14 cellular contexts compared by ENCODE assay signal in genomic region chr7:50312176-50312575, GRCh38. TPM values are rescaled to one million over a fixed set of nuclear protein-coding genes. Genes with fewer than 3 reads are reported as not detected.
A peak's percentile ranks its signal among the peaks of the same experiment; 100 is the strongest.
DNase-seq lines count a peak whose midpoint lies in the region; ATAC-seq and TF ChIP-seq lines count a peak whose summit lies in the region.
"Had no signal": no experiment of that assay in that cellular context is flagged by ENCODE, and none has a peak within 500 bp of the region (broad histone marks: within the 10 kb centered on the region; RNA-seq: fewer than 3 reads in every experiment).

No MANE protein-coding gene starts in this region.

- ATAC-seq in activated CD8-positive, alpha-beta memory T cell treated with anti-CD3 and anti-CD28 coated beads, Interleukin-2, amount 10 ng/mL, durations not matched to agents 7 days and 5 days, result peak; percentile 24
- no peak for ATAC-seq in GM21515 (IDR thresholded peaks at IDR 0.05; ENCODE audit: unreplicated experiment)
- ATAC-seq: esophagus mucosa, psoas muscle had no signal

- H3K4me3 Mint-ChIP-seq in activated CD8-positive, alpha-beta memory T cell treated with anti-CD3 and anti-CD28 coated beads, Interleukin-2, amount 10 ng/mL, durations not matched to agents 7 days and 5 days, result peak overlapping the region; percentile 91

- TF ChIP-seq CTCF in PC-9 (conservative IDR thresholded peaks at IDR 0.05), result no peak

- H3K36me3 ChIP-seq in effector memory CD4-positive, alpha-beta T cell (ENCODE audit: control insufficient read depth, insufficient read depth, low read length), result no peaks in the 10 kb centered on the region
- H3K36me3 ChIP-seq in thymus (ENCODE audit: control insufficient read depth, insufficient read depth), result peaks cover 12% of the 10 kb centered on the region
- no peaks in the 10 kb centered on the region for H3K36me3 ChIP-seq in SJCRH30
- no peaks in the 10 kb centered on the region for H3K36me3 ChIP-seq in PC-9 (ENCODE audit: low read depth)
- H3K36me3 ChIP-seq: thyroid gland had no signal

- WGBS in thymus, result 11% methylated on average over 7 of the region's 7 CpGs

- no peaks in the 10 kb centered on the region for H3K9me2 ChIP-seq in PC-9 (ENCODE audit: insufficient read depth)

- H3K27ac ChIP-seq in effector memory CD4-positive, alpha-beta T cell (ENCODE audit: insufficient read depth, low read length, poor library complexity, severe bottlenecking), result peak overlapping the region; percentile 86
- peak overlapping the region; percentile 98 for H3K27ac ChIP-seq in thymus (ENCODE audit: low read depth)
- no peak overlapping the region for H3K27ac ChIP-seq in SJCRH30
- H3K27ac ChIP-seq in PC-9, result no peak overlapping the region
- H3K27ac ChIP-seq: psoas muscle, thyroid gland had no signal

- H2AFZ ChIP-seq in PC-9, result no peak overlapping the region

- no peak for DNase-seq in activated CD8-positive, alpha-beta memory T cell treated with anti-CD3 and anti-CD28 coated beads, Interleukin-2, amount 10 ng/mL, durations not matched to agents 7 days and 5 days
- DNase-seq in activated CD8-positive, alpha-beta memory T cell treated with anti-CD3 and anti-CD28 coated beads, Interleukin-2, amount 50 U/mL, for 4 hours, result no peak
- peak; percentile 31 for DNase-seq in RPMI8226
- no peak for DNase-seq in effector memory CD4-positive, alpha-beta T cell
- DNase-seq in SJCRH30, result no peak
- DNase-seq in PC-9, result no peak
- DNase-seq: mesenchymal stem cell, NCI-H1105, NCI-H82, psoas muscle, thyroid gland had no signal

- H3K4me1 Mint-ChIP-seq in activated CD8-positive, alpha-beta memory T cell treated with anti-CD3 and anti-CD28 coated beads, Interleukin-2, amount 10 ng/mL, durations not matched to agents 7 days and 5 days, result peaks cover 56% of the 10 kb centered on the region

- H4K20me1 ChIP-seq in PC-9 (ENCODE audit: insufficient read depth), result no peaks in the 10 kb centered on the region

- no peak overlapping the region for H3K4me2 ChIP-seq in PC-9

- no peaks in the 10 kb centered on the region for H3K9me3 Mint-ChIP-seq in activated CD8-positive, alpha-beta memory T cell treated with anti-CD3 and anti-CD28 coated beads, Interleukin-2, amount 10 ng/mL, durations not matched to agents 7 days and 5 days (ENCODE audit: low read depth)

- H3K27me3 Mint-ChIP-seq in activated CD8-positive, alpha-beta memory T cell treated with anti-CD3 and anti-CD28 coated beads, Interleukin-2, amount 10 ng/mL, durations not matched to agents 7 days and 5 days, result no peaks in the 10 kb centered on the region

- CTCF ChIA-PET in activated CD8-positive, alpha-beta memory T cell treated with anti-CD3 and anti-CD28 coated beads, Interleukin-2, amount 10 ng/mL, durations not matched to agents 7 days and 5 days (lab: Charles Lee), result interaction anchor here (1.5 to 17.9 kb wide), 8 partner anchors 9 to 108 kb away, joined by 4 to 197 read pairs (median 28); no protein-coding TSS in a partner anchor
- CTCF ChIA-PET in PC-9 (lab: Charles Lee), result no interaction called here

- POLR2A ChIA-PET in PC-9 (lab: Charles Lee; ENCODE audit: unreplicated experiment), result no interaction called here

- intact Hi-C loops in PC-9 (cut with micrococcal nuclease; ENCODE audit: unreplicated experiment), result no loop called here

- H3K79me2 ChIP-seq in PC-9 (ENCODE audit: low read depth), result no peaks in the 10 kb centered on the region

- peak overlapping the region; percentile 79 for H3K4me3 ChIP-seq in effector memory CD4-positive, alpha-beta T cell (ENCODE audit: insufficient read depth, low read depth, low read length, poor library complexity, severe bottlenecking)
- H3K4me3 ChIP-seq in thymus (ENCODE audit: low read length) (peak overlapping the region; percentile 91), SJCRH30 (no peak overlapping the region), PC-9 (no peak overlapping the region)
- H3K4me3 ChIP-seq: psoas muscle, thyroid gland had no signal

- H3K9me3 ChIP-seq in effector memory CD4-positive, alpha-beta T cell (ENCODE audit: control insufficient read depth, low read length), result no peaks in the 10 kb centered on the region
- H3K9me3 ChIP-seq in thymus (ENCODE audit: control insufficient read depth) (no peaks in the 10 kb centered on the region), SJCRH30 (replicated peaks) (no peaks in the 10 kb centered on the region), PC-9 (ENCODE audit: insufficient read depth, low read depth) (no peaks in the 10 kb centered on the region)
- H3K9me3 ChIP-seq: psoas muscle, thyroid gland had no signal

- BruUV-seq in PC-9 (replicated peaks; lab: Mats Ljungman, UMichigan), result no TSS peak

- peak overlapping the region; percentile 97 for H3K27ac Mint-ChIP-seq in activated CD8-positive, alpha-beta memory T cell treated with anti-CD3 and anti-CD28 coated beads, Interleukin-2, amount 10 ng/mL, durations not matched to agents 7 days and 5 days

- H3F3A ChIP-seq in PC-9 (ENCODE audit: insufficient read depth, low read depth), result no peaks in the 10 kb centered on the region

- peaks cover 57% of the 10 kb centered on the region for H3K4me1 ChIP-seq in effector memory CD4-positive, alpha-beta T cell (ENCODE audit: control insufficient read depth, insufficient read depth, low read length, poor library complexity, severe bottlenecking)
- H3K4me1 ChIP-seq in thymus (ENCODE audit: control insufficient read depth, insufficient read depth, low read length), result peaks cover 33% of the 10 kb centered on the region
- no peaks in the 10 kb centered on the region for H3K4me1 ChIP-seq in SJCRH30
- H3K4me1 ChIP-seq in PC-9 (replicated peaks; ENCODE audit: insufficient read depth), result no peaks in the 10 kb centered on the region
- H3K4me1 ChIP-seq: psoas muscle, thyroid gland had no signal

- peaks cover 91% of the 10 kb centered on the region for H3K36me3 Mint-ChIP-seq in activated CD8-positive, alpha-beta memory T cell treated with anti-CD3 and anti-CD28 coated beads, Interleukin-2, amount 10 ng/mL, durations not matched to agents 7 days and 5 days

- no peaks in the 10 kb centered on the region for H3K27me3 ChIP-seq in effector memory CD4-positive, alpha-beta T cell (replicated peaks; ENCODE audit: control insufficient read depth, insufficient read depth, low read length, poor library complexity, severe bottlenecking)
- no peaks in the 10 kb centered on the region for H3K27me3 ChIP-seq in thymus (ENCODE audit: control insufficient read depth, insufficient read depth)
- peaks cover 14% of the 10 kb centered on the region; the same call in 1 of the 2 replicates for H3K27me3 ChIP-seq in SJCRH30
- H3K27me3 ChIP-seq in PC-9 (ENCODE audit: insufficient read depth, low read depth), result peaks cover 99% of the 10 kb centered on the region
- H3K27me3 ChIP-seq: thyroid gland had no signal

RNA-seq across cellular contexts. Expression of gene IKZF1, which starts 7.7 kb away (rescaled TPM):
- 100 to 1,000 TPM; 348 to 374 TPM for total RNA-seq in activated CD8-positive, alpha-beta memory T cell treated with anti-CD3 and anti-CD28 coated beads, Interleukin-2, amount 10 ng/mL, durations not matched to agents 7 days and 5 days
- 99.0 TPM for polyA plus RNA-seq in thymus
- total RNA-seq in SJCRH30 (2014; rRNA removed; shearing (Covaris generic)), result not detected in 2 replicates
- not detected in 2 replicates for total RNA-seq in PC-9 (2021)

Comparison
In these comparisons a context has a peak if more than half of its experiments do, and no peak if none do; other contexts are left out.
1. H3K27ac ChIP-seq: peak in effector memory CD4-positive, alpha-beta T cell (single experiment) and thymus (single experiment); none in SJCRH30 (single experiment) and PC-9 (single experiment).
2. H3K4me3 ChIP-seq: peak in effector memory CD4-positive, alpha-beta T cell (single experiment) and thymus (single experiment); none in SJCRH30 (single experiment) and PC-9 (single experiment).
3. RNA of gene IKZF1, which starts 7.7 kb away (total RNA-seq): 348 to 374 TPM in activated CD8-positive, alpha-beta memory T cell treated with anti-CD3 and anti-CD28 coated beads, Interleukin-2, amount 10 ng/mL, durations not matched to agents 7 days and 5 days; not detected in PC-9 and not detected in SJCRH30; every median in the first group is over 100 times any median in the second.